Comparison of ENCODE assay signal across 15 cellular contexts in the genomic region with DNA sequence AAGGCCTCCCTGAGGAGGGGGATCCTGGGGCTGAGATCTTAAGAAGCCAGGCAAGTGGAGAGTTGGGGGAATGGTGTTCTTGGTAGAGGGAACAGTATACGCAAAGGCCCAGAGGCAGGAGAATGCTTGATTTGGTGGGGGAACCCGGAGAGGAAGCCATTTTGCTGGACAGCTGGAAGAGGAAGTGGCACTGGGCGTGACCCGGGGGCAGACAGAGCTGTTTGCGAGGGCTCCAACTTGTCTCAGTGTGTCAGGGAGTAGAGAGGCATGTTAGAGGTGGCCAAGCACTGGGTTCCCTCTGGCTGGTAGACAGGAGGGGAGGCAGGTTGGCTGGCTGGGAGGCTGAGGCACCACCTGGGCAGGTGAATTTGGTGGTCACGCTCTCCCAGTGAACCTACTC.
"Had no signal": no experiment of that assay in that cellular context is flagged by ENCODE, and none has a peak within 500 bp of the region (broad histone marks: within the 10 kb centered on the region; RNA-seq: fewer than 3 reads in every experiment).

No MANE protein-coding gene starts in this region.

- H3K9me3 ChIP-seq: breast epithelium, testis, uterus had no signal

- H3K4me3 Mint-ChIP-seq: activated CD4-positive, alpha-beta memory T cell treated with anti-CD3 and anti-CD28 coated beads for 36 hours; activated naive CD8-positive, alpha-beta T cell treated with anti-CD3 and anti-CD28 coated beads, Interleukin-2, amount 10 ng/mL, durations not matched to agents 7 days and 5 days; activated T-cell treated with anti-CD3 and anti-CD28 coated beads, Interleukin-2, amount 50 U/mL, for 4 hours; nephron; stimulated activated naive CD8-positive, alpha-beta T cell treated with anti-CD3 and anti-CD28 coated beads, Interleukin-15, amount 100 ng/mL, for 72 hours; T-helper 17 cell had no signal

- H3K4me1 Mint-ChIP-seq: activated naive CD8-positive, alpha-beta T cell treated with anti-CD3 and anti-CD28 coated beads, Interleukin-2, amount 10 ng/mL, durations not matched to agents 7 days and 5 days; nephron; stimulated activated naive CD8-positive, alpha-beta T cell treated with anti-CD3 and anti-CD28 coated beads, Interleukin-15, amount 100 ng/mL, for 72 hours had no signal

- H3K36me3 ChIP-seq: breast epithelium, uterus had no signal

- H3K27ac ChIP-seq: breast epithelium, testis, uterus had no signal

- H3K9me3 Mint-ChIP-seq: activated CD4-positive, alpha-beta memory T cell treated with anti-CD3 and anti-CD28 coated beads for 36 hours; activated naive CD8-positive, alpha-beta T cell treated with anti-CD3 and anti-CD28 coated beads, Interleukin-2, amount 10 ng/mL, durations not matched to agents 7 days and 5 days; activated T-cell treated with anti-CD3 and anti-CD28 coated beads, Interleukin-2, amount 50 U/mL, for 4 hours; nephron; stimulated activated naive CD8-positive, alpha-beta T cell treated with anti-CD3 and anti-CD28 coated beads, Interleukin-15, amount 100 ng/mL, for 72 hours had no signal

- DNase-seq: activated CD4-positive, alpha-beta memory T cell treated with anti-CD3 and anti-CD28 coated beads for 36 hours; activated gamma-delta T cell; activated naive CD8-positive, alpha-beta T cell treated with anti-CD3 and anti-CD28 coated beads, Interleukin-2, amount 10 ng/mL, durations not matched to agents 7 days and 5 days; activated T-cell treated with anti-CD3 and anti-CD28 coated beads, Interleukin-2, amount 50 U/mL, for 4 hours; anterior cingulate cortex; dorsolateral prefrontal cortex; hypothalamus; stimulated activated CD4-positive, alpha-beta T cell treated with anti-CD3 and anti-CD28 coated beads, Interleukin-4, amount 100 ng/mL, for 1 hour; stimulated activated CD8-positive, alpha-beta memory T cell treated with anti-CD3 and anti-CD28 coated beads, Interleukin-4, amount 100 ng/mL, for 48 hours; stimulated activated naive CD8-positive, alpha-beta T cell treated with anti-CD3 and anti-CD28 coated beads, Interleukin-15, amount 100 ng/mL, for 72 hours; T-helper 17 cell; testis; uterus had no signal

- ATAC-seq: activated T-cell treated with anti-CD3 and anti-CD28 coated beads, Interleukin-2, amount 50 U/mL, for 4 hours; stimulated activated naive CD8-positive, alpha-beta T cell treated with anti-CD3 and anti-CD28 coated beads, Interleukin-15, amount 100 ng/mL, for 72 hours; T-helper 17 cell had no signal

- H3K36me3 Mint-ChIP-seq: activated CD4-positive, alpha-beta memory T cell treated with anti-CD3 and anti-CD28 coated beads for 36 hours; activated naive CD8-positive, alpha-beta T cell treated with anti-CD3 and anti-CD28 coated beads, Interleukin-2, amount 10 ng/mL, durations not matched to agents 7 days and 5 days had no signal

- H3K4me3 ChIP-seq: breast epithelium, dorsolateral prefrontal cortex, testis, uterus had no signal

- H3K27me3 Mint-ChIP-seq: activated naive CD8-positive, alpha-beta T cell treated with anti-CD3 and anti-CD28 coated beads, Interleukin-2, amount 10 ng/mL, durations not matched to agents 7 days and 5 days; stimulated activated naive CD8-positive, alpha-beta T cell treated with anti-CD3 and anti-CD28 coated beads, Interleukin-15, amount 100 ng/mL, for 72 hours had no signal

- H3K27me3 ChIP-seq: breast epithelium, dorsolateral prefrontal cortex, testis, uterus had no signal

- H3K27ac Mint-ChIP-seq: activated CD4-positive, alpha-beta memory T cell treated with anti-CD3 and anti-CD28 coated beads for 36 hours; activated naive CD8-positive, alpha-beta T cell treated with anti-CD3 and anti-CD28 coated beads, Interleukin-2, amount 10 ng/mL, durations not matched to agents 7 days and 5 days; nephron; stimulated activated naive CD8-positive, alpha-beta T cell treated with anti-CD3 and anti-CD28 coated beads, Interleukin-15, amount 100 ng/mL, for 72 hours; T-helper 17 cell had no signal

- H3K4me1 ChIP-seq: breast epithelium, testis, uterus had no signal
